Comparison of ENCODE assay signal across 1 cellular context in the genomic region with DNA sequence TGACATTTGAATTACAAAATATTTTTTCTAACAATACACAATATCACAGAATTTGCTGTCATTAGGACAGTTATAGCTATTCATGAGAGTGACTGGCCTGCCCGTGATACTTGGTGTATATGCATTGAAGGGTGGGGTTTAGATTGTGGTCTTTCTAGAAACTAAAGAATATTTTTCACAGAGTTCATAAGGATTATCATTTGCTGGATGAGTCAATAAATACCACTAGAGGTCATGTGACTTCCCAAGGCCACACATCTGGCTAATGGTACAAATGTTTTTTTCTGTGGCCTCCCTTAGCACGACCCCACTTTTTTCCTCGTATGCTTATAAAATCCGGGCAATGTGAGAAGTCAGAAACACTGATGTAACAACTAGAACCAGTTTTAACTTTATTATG.
TF ChIP-seq lines count a peak whose summit lies in the region.

No MANE protein-coding gene starts in this region.

TF ChIP-seq in K562, 482 proteins besides CTCF, POLR2A, EP300 and RAD21:
- TF ChIP-seq, protein P1, sequence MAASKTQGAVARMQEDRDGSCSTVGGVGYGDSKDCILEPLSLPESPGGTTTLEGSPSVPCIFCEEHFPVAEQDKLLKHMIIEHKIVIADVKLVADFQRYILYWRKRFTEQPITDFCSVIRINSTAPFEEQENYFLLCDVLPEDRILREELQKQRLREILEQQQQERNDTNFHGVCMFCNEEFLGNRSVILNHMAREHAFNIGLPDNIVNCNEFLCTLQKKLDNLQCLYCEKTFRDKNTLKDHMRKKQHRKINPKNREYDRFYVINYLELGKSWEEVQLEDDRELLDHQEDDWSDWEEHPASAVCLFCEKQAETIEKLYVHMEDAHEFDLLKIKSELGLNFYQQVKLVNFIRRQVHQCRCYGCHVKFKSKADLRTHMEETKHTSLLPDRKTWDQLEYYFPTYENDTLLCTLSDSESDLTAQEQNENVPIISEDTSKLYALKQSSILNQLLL (CRISPR knock-in tag; IDR thresholded peaks at IDR 0.05; ENCODE audit: borderline replicate concordance) = no peak
- TF ChIP-seq RAD51 (IDR thresholded peaks at IDR 0.05; ENCODE audit: borderline replicate concordance, low read depth) = peak; percentile 66
- TF ChIP-seq, protein P2, sequence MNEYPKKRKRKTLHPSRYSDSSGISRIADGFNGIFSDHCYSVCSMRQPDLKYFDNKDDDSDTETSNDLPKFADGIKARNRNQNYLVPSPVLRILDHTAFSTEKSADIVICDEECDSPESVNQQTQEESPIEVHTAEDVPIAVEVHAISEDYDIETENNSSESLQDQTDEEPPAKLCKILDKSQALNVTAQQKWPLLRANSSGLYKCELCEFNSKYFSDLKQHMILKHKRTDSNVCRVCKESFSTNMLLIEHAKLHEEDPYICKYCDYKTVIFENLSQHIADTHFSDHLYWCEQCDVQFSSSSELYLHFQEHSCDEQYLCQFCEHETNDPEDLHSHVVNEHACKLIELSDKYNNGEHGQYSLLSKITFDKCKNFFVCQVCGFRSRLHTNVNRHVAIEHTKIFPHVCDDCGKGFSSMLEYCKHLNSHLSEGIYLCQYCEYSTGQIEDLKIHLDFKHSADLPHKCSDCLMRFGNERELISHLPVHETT (CRISPR knock-in tag; conservative IDR thresholded peaks at IDR 0.05 in 1 of 2, IDR thresholded peaks at IDR 0.05 in 1 of 2) = no peak
- TF ChIP-seq TOE1 (IDR thresholded peaks at IDR 0.05; ENCODE audit: borderline replicate concordance) = peak; percentile 82
- TF ChIP-seq TOE1 (CRISPR knock-in tag; IDR thresholded peaks at IDR 0.05; ENCODE audit: borderline replicate concordance, low read depth) = no peak
- TF ChIP-seq, protein P3, sequence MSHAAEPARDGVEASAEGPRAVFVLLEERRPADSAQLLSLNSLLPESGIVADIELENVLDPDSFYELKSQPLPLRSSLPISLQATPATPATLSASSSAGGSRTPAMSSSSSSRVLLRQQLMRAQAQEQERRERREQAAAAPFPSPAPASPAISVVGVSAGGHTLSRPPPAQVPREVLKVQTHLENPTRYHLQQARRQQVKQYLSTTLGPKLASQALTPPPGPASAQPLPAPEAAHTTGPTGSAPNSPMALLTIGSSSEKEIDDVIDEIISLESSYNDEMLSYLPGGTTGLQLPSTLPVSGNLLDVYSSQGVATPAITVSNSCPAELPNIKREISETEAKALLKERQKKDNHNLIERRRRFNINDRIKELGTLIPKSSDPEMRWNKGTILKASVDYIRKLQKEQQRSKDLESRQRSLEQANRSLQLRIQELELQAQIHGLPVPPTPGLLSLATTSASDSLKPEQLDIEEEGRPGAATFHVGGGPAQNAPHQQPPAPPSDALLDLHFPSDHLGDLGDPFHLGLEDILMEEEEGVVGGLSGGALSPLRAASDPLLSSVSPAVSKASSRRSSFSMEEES (CRISPR knock-in tag; IDR thresholded peaks at IDR 0.05) = peak; percentile 90
- TF ChIP-seq CBFA2T2 (conservative IDR thresholded peaks at IDR 0.05) = 0 out of 2 replicates have a peak, but pooled peaks have one; percentile 16
